ENCODE assay signal across 15 cellular contexts in the genomic region with DNA sequence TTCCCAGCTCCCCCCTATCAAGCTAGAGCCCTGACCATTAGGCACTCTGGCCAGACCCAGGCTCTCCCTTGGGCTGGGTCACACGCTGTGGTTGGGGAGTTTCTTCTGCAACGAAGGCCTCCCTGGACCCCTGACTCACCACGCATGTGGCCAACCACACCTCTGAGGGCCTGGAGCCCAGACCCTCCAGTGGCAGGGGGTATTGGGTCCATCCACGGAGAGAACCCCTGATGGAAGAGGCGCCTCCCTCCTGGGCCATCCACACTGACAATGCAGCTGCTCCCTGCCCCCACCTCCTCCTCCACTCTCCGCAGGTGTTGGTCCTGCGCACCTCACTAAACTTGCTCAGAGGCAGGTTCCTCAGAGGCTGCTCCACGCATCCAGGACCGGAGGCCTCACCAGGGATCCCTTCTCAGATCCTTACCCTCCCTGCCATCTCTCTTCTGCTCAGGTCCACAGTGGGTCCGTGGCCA.
A peak's percentile ranks its signal among the peaks of the same experiment; 100 is the strongest.
DNase-seq lines count a peak whose midpoint lies in the region; ATAC-seq lines count a peak whose summit lies in the region.
"Had no signal": no experiment of that assay in that cellular context is flagged by ENCODE, and none has a peak within 500 bp of the region (broad histone marks: within the 10 kb centered on the region; RNA-seq: fewer than 3 reads in every experiment).

No MANE protein-coding gene starts in this region.

- H3K4me3 Mint-ChIP-seq in activated CD4-positive, alpha-beta memory T cell treated with anti-CD3 and anti-CD28 coated beads for 36 hours = no peak overlapping the region
- H3K4me3 Mint-ChIP-seq in activated CD4-positive, alpha-beta memory T cell treated with anti-CD3 and anti-CD28 coated beads, Interleukin-2, amount 10 ng/mL, durations not matched to agents 7 days and 5 days = no peak overlapping the region
- peak overlapping the region; percentile 38 for H3K4me3 Mint-ChIP-seq in stimulated activated effector memory CD8-positive, alpha-beta T cell treated with anti-CD3 and anti-CD28 coated beads, Interleukin-12 subunit alpha, Interleukin-12 subunit beta, amount 100 ng/mL, for 72 hours

- CTCF ChIA-PET in activated CD4-positive, alpha-beta memory T cell treated with anti-CD3 and anti-CD28 coated beads for 36 hours (lab: Charles Lee) = interaction anchor here (0.8 to 1.5 kb wide), 3 partner anchors 44 to 279 kb away, joined by 3 to 9 read pairs (median 3); no protein-coding TSS in a partner anchor
- CTCF ChIA-PET in activated CD4-positive, alpha-beta memory T cell treated with anti-CD3 and anti-CD28 coated beads, Interleukin-2, amount 10 ng/mL, durations not matched to agents 7 days and 5 days (lab: Charles Lee) = no interaction called here

- POLR2A ChIA-PET in activated CD4-positive, alpha-beta memory T cell treated with anti-CD3 and anti-CD28 coated beads for 36 hours (lab: Charles Lee) = interaction anchor here (0.9 to 1.2 kb wide), 2 partner anchors 120 to 122 kb away, joined by 3 to 4 read pairs; no protein-coding TSS in a partner anchor
- POLR2A ChIA-PET in activated CD4-positive, alpha-beta memory T cell treated with anti-CD3 and anti-CD28 coated beads, Interleukin-2, amount 10 ng/mL, durations not matched to agents 7 days and 5 days (lab: Charles Lee) = no interaction called here

- no peaks in the 10 kb centered on the region for H3K36me3 Mint-ChIP-seq in activated CD4-positive, alpha-beta memory T cell treated with anti-CD3 and anti-CD28 coated beads for 36 hours
- peaks cover 3% of the 10 kb centered on the region for H3K36me3 Mint-ChIP-seq in activated CD4-positive, alpha-beta memory T cell treated with anti-CD3 and anti-CD28 coated beads, Interleukin-2, amount 10 ng/mL, durations not matched to agents 7 days and 5 days (ENCODE audit: low read depth)
- H3K36me3 Mint-ChIP-seq in stimulated activated effector memory CD8-positive, alpha-beta T cell treated with anti-CD3 and anti-CD28 coated beads, Interleukin-12 subunit alpha, Interleukin-12 subunit beta, amount 100 ng/mL, for 72 hours = no peaks in the 10 kb centered on the region

- ATAC-seq in GM21825 (IDR thresholded peaks at IDR 0.05; ENCODE audit: unreplicated experiment) = peak; percentile 28
- ATAC-seq in HG03196 (IDR thresholded peaks at IDR 0.05; ENCODE audit: unreplicated experiment) = peak; percentile 2
- peak; percentile 35 for ATAC-seq in stimulated activated effector memory CD8-positive, alpha-beta T cell treated with anti-CD3 and anti-CD28 coated beads, Interleukin-12 subunit alpha, Interleukin-12 subunit beta, amount 100 ng/mL, for 72 hours

- peaks cover 17% of the 10 kb centered on the region for H3K4me1 Mint-ChIP-seq in activated CD4-positive, alpha-beta memory T cell treated with anti-CD3 and anti-CD28 coated beads for 36 hours (ENCODE audit: low read depth)
- peaks cover 13% of the 10 kb centered on the region for H3K4me1 Mint-ChIP-seq in activated CD4-positive, alpha-beta memory T cell treated with anti-CD3 and anti-CD28 coated beads, Interleukin-2, amount 10 ng/mL, durations not matched to agents 7 days and 5 days
- peaks cover 20% of the 10 kb centered on the region for H3K4me1 Mint-ChIP-seq in stimulated activated effector memory CD8-positive, alpha-beta T cell treated with anti-CD3 and anti-CD28 coated beads, Interleukin-12 subunit alpha, Interleukin-12 subunit beta, amount 100 ng/mL, for 72 hours

- peak overlapping the region; percentile 58 for H3K27ac Mint-ChIP-seq in activated CD4-positive, alpha-beta memory T cell treated with anti-CD3 and anti-CD28 coated beads for 36 hours
- H3K27ac Mint-ChIP-seq in activated CD4-positive, alpha-beta memory T cell treated with anti-CD3 and anti-CD28 coated beads, Interleukin-2, amount 10 ng/mL, durations not matched to agents 7 days and 5 days = no peak overlapping the region
- H3K27ac Mint-ChIP-seq in stimulated activated effector memory CD8-positive, alpha-beta T cell treated with anti-CD3 and anti-CD28 coated beads, Interleukin-12 subunit alpha, Interleukin-12 subunit beta, amount 100 ng/mL, for 72 hours = peak overlapping the region; percentile 9

- DNase-seq in activated CD4-positive, alpha-beta memory T cell treated with anti-CD3 and anti-CD28 coated beads for 36 hours = no peak
- no peak for DNase-seq in activated CD4-positive, alpha-beta memory T cell treated with anti-CD3 and anti-CD28 coated beads, Interleukin-2, amount 10 ng/mL, durations not matched to agents 7 days and 5 days
- peak in 1 of 2 donors; percentile 52 for DNase-seq in stimulated activated effector memory CD8-positive, alpha-beta T cell treated with anti-CD3 and anti-CD28 coated beads, Interleukin-12 subunit alpha, Interleukin-12 subunit beta, amount 100 ng/mL, for 72 hours (ENCODE audit: low spot score in 2 of 2)
- DNase-seq in NCI-H187 treated with DMSO at 0.1 percent for 48 hours (lab: John Stamatoyannopoulos, UW) (no peak), SW 1271 (lab: John Stamatoyannopoulos, UW) (no peak), NCI-H2171 (lab: John Stamatoyannopoulos, UW) (no peak)
- DNase-seq: activated CD8-positive, alpha-beta memory T cell treated with anti-CD3 and anti-CD28 coated beads, Interleukin-2, amount 50 U/mL, for 48 hours; dorsolateral prefrontal cortex; NCI-H1436 treated with DMSO at 0.1 percent for 48 hours; NCI-H748 treated with DMSO at 0.1 percent for 48 hours; stimulated activated CD4-positive, alpha-beta T cell treated with anti-CD3 and anti-CD28 coated beads, Interleukin-12 subunit alpha, Interleukin-12 subunit beta, amount 100 ng/mL, for 4 hours; upper lobe of left lung had no signal

- H3K27me3 Mint-ChIP-seq in activated CD4-positive, alpha-beta memory T cell treated with anti-CD3 and anti-CD28 coated beads for 36 hours = no peaks in the 10 kb centered on the region
- H3K27me3 Mint-ChIP-seq in activated CD4-positive, alpha-beta memory T cell treated with anti-CD3 and anti-CD28 coated beads, Interleukin-2, amount 10 ng/mL, durations not matched to agents 7 days and 5 days = no peaks in the 10 kb centered on the region
- H3K27me3 Mint-ChIP-seq: IgD-negative memory B cell had no signal

- peaks cover 10% of the 10 kb centered on the region for H3K9me3 Mint-ChIP-seq in activated CD4-positive, alpha-beta memory T cell treated with anti-CD3 and anti-CD28 coated beads for 36 hours
- peaks cover 10% of the 10 kb centered on the region for H3K9me3 Mint-ChIP-seq in activated CD4-positive, alpha-beta memory T cell treated with anti-CD3 and anti-CD28 coated beads, Interleukin-2, amount 10 ng/mL, durations not matched to agents 7 days and 5 days
- peaks cover 7% of the 10 kb centered on the region for H3K9me3 Mint-ChIP-seq in stimulated activated effector memory CD8-positive, alpha-beta T cell treated with anti-CD3 and anti-CD28 coated beads, Interleukin-12 subunit alpha, Interleukin-12 subunit beta, amount 100 ng/mL, for 72 hours

- intact Hi-C loops in activated CD4-positive, alpha-beta memory T cell treated with anti-CD3 and anti-CD28 coated beads for 36 hours (cut with micrococcal nuclease) = loop anchor here (1.0 to 5.0 kb wide), 6 partner anchors 32 to 520 kb away; no protein-coding TSS in a partner anchor
